ENCODE assay signal across 8 cellular contexts in the genomic region with DNA sequence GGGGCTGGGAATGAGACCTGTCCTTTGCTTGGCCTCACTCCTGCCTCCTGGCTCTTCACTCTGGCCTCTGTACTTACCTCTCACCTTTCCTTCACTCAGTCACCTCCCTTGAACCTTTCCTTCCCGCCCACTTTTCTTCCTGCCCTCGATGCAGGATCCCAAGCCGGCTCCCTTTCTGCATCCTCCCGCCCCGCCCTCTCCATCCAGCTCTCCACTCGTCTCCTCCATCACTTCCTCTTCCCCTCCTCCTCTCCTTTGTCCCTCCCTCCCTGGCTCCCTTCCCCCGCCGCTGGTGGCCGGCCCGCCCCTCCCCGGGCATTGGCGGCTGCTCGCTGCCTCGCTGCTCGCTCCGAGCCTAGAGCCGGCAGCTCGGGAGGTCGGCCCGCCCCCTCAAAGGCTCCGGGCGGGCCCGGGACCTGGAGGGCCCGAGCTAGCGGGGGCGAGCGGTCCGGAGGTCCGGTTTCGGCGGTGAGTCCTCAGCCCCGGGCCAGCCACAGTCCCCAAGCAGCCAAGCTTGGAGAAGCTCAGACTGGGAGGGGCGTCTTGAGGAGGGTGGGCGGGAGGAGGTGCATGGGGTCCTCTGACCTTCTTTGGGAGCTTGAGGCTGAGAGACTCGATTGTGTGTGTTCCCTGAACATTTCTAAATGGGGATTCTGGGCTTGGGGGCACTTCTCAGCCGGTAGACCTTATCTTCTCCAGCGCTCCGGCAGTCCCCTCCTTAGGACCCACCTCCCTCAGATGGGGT. TPM values are rescaled to one million over a fixed set of nuclear protein-coding genes. Genes with fewer than 3 reads are reported as not detected.
DNase-seq lines count a peak whose midpoint lies in the region; ATAC-seq, FAIRE-seq and TF ChIP-seq lines count a peak whose summit lies in the region.

No MANE protein-coding gene starts in this region.

- TF ChIP-seq CTCF in colonic mucosa (IDR thresholded peaks at IDR 0.05) (no peak), keratinocyte (optimal IDR thresholded peaks at IDR 0.05 in 1 of 3, IDR thresholded peaks at IDR 0.05 in 1 of 3, conservative IDR thresholded peaks at IDR 0.05 in 1 of 3; ENCODE audit: extremely low read depth in 1 of 3, insufficient read depth in 2 of 3, low read length in 3 of 3) (no peak)

- H3K4me3 ChIP-seq in colonic mucosa, result peak overlapping the region; percentile 40
- H3K4me3 ChIP-seq in keratinocyte (ENCODE audit: control insufficient read depth in 2 of 3, extremely low read depth in 1 of 3, insufficient read depth in 2 of 3, low read depth in 1 of 3, low read length in 3 of 3), result peak overlapping the region; percentile 72 to 96 (median 93)
- H3K4me3 ChIP-seq in skeletal muscle tissue (ENCODE audit: low read length in 3 of 3), result peak overlapping the region; percentile 60 to 82 (median 66)

- H3K9me3 ChIP-seq in colonic mucosa (no peaks in the 10 kb centered on the region), keratinocyte (ENCODE audit: control insufficient read depth, low read depth, low read length) (no peaks in the 10 kb centered on the region), skeletal muscle tissue (ENCODE audit: control insufficient read depth in 3 of 3, low read length in 3 of 3) (no peaks in the 10 kb centered on the region)

- no peaks in the 10 kb centered on the region for H3K27me3 ChIP-seq in colonic mucosa
- H3K27me3 ChIP-seq in keratinocyte (ENCODE audit: control insufficient read depth, extremely low read depth, insufficient read depth, low read length), result no peaks in the 10 kb centered on the region
- no peaks in the 10 kb centered on the region for H3K27me3 ChIP-seq in skeletal muscle tissue (ENCODE audit: control insufficient read depth in 3 of 3, insufficient read depth in 3 of 3, low read length in 3 of 3)

- H3K4me1 ChIP-seq in colonic mucosa, result peaks cover 16% of the 10 kb centered on the region
- H3K4me1 ChIP-seq in keratinocyte (ENCODE audit: control insufficient read depth, extremely low read depth, insufficient read depth, low read length), result peaks cover 74% of the 10 kb centered on the region
- peaks cover 68 to 81% (median 70%) of the 10 kb centered on the region in 3 donors for H3K4me1 ChIP-seq in skeletal muscle tissue (ENCODE audit: control insufficient read depth in 3 of 3, insufficient read depth in 3 of 3, low read length in 3 of 3)

- H3K4me2 ChIP-seq in keratinocyte (ENCODE audit: control insufficient read depth, extremely low read depth, insufficient read depth, low read depth, low read length), result peak overlapping the region; percentile 100

- peaks cover 9% of the 10 kb centered on the region for H3K79me2 ChIP-seq in keratinocyte (ENCODE audit: control insufficient read depth, insufficient read depth, low read length)

- DNase-seq in G401 (ENCODE audit: low spot score), result peak; percentile 93
- DNase-seq in NCI-H1694 treated with DMSO at 0.1 percent for 48 hours (lab: John Stamatoyannopoulos, UW), result peak; percentile 22
- peak; percentile 69 to 93 for DNase-seq in SW 1271 (lab: John Stamatoyannopoulos, UW)
- DNase-seq in colonic mucosa, result peak; percentile 92
- no peak for DNase-seq in keratinocyte (ENCODE audit: low read depth, low spot score)
- DNase-seq in GOT3 (lab: John Stamatoyannopoulos, UW), result no peak

- H4K20me1 ChIP-seq in keratinocyte (ENCODE audit: control insufficient read depth, extremely low read depth, insufficient read depth, low read length), result no peaks in the 10 kb centered on the region

- FAIRE-seq in keratinocyte (lab: Jason Lieb, UNC), result no peak

- peak overlapping the region; percentile 63 for H3K27ac ChIP-seq in colonic mucosa
- peak overlapping the region; percentile 81 for H3K27ac ChIP-seq in keratinocyte (ENCODE audit: control insufficient read depth, insufficient read depth, low read length)
- peak overlapping the region; percentile 99 for H3K27ac ChIP-seq in skeletal muscle tissue (ENCODE audit: low read depth, low read length)

- intact Hi-C loops in colonic mucosa (cut with DNase I), result no loop called here

- H2AFZ ChIP-seq in keratinocyte (ENCODE audit: control insufficient read depth, low read length), result peak overlapping the region; percentile 60

- H3K36me3 ChIP-seq in colonic mucosa (no peaks in the 10 kb centered on the region), keratinocyte (ENCODE audit: control insufficient read depth in 2 of 2, extremely low read depth in 1 of 2, insufficient read depth in 2 of 2, low read length in 2 of 2) (peaks cover 1 to 5% of the 10 kb centered on the region in 2 experiments), skeletal muscle tissue (ENCODE audit: control insufficient read depth in 3 of 3, insufficient read depth in 3 of 3, low read length in 3 of 3) (peaks cover 10 to 19% (median 15%) of the 10 kb centered on the region in 3 donors)

- no peak for ATAC-seq in GM18868 (IDR thresholded peaks at IDR 0.05; ENCODE audit: unreplicated experiment)

- no peaks in the 10 kb centered on the region for H3K9me1 ChIP-seq in keratinocyte (ENCODE audit: control insufficient read depth, extremely low read depth, insufficient read depth, low read length)

- in situ Hi-C loops in G401 (cut with HindIII; ENCODE audit: low sequenced_read_pairs), result no loop called here

- peak overlapping the region; percentile 5 to 61 for H3K9ac ChIP-seq in colonic mucosa (ENCODE audit: low read depth in 2 of 2, low read length in 2 of 2)
- peak overlapping the region; percentile 87 for H3K9ac ChIP-seq in keratinocyte (ENCODE audit: control insufficient read depth, extremely low read depth, insufficient read depth, low read length)
- peak overlapping the region; percentile 76 to 87 (median 85) for H3K9ac ChIP-seq in skeletal muscle tissue (ENCODE audit: low read depth in 1 of 3, low read length in 3 of 3)

- dilution Hi-C loops in keratinocyte (cut with MboI; ENCODE audit: extremely low pct_ligation_motif_present, low sequenced_read_pairs), result no loop called here

RNA-seq across cellular contexts. Expression of a gene that starts 13.8 kb away (rescaled TPM):
- 32.6 and 40.6 TPM in 2 replicates for total RNA-seq in G401 (2014; rRNA removed; shearing (Covaris generic))
- 10 to 100 TPM; 60.1 to 88.6 TPM for total RNA-seq in colonic mucosa
- polyA plus RNA-seq in keratinocyte, result 35.0 to 46.8 TPM (median 38.4 TPM) in 3 replicates
- 7.3 TPM for polyA plus RNA-seq in keratinocyte (2011; ENCODE audit: low read depth)
- polyA plus RNA-seq in keratinocyte (2011; cell fraction: cytosol; rRNA removed), result 22.1 and 33.7 TPM in 2 replicates
- polyA plus RNA-seq in keratinocyte (2011; cell fraction: nucleus; rRNA removed), result 84.3 and 109 TPM in 2 replicates
- 9.4 and 52.0 TPM in 2 replicates for polyA plus RNA-seq in keratinocyte (2012; ENCODE audit: low replicate concordance)
- polyA minus RNA-seq in keratinocyte, result 61.9 to 100.0 TPM (median 61.9 TPM) in 3 replicates
- 73.3 TPM for polyA minus RNA-seq in keratinocyte (2011; cell fraction: cytosol; rRNA and poly(A)+ RNA removed)
- polyA minus RNA-seq in keratinocyte (2011; cell fraction: nucleus; rRNA and poly(A)+ RNA removed), result 59.3 and 72.3 TPM in 2 replicates
- total RNA-seq in skeletal muscle tissue, result 54.8 TPM

RNA-seq across cellular contexts. Expression of a gene that starts 49.0 kb away (rescaled TPM):
- total RNA-seq in G401 (2014; rRNA removed; shearing (Covaris generic)), result 88.3 and 91.9 TPM in 2 replicates
- total RNA-seq in colonic mucosa (100 to 1,000 TPM; 151 to 171 TPM), skeletal muscle tissue (61.1 TPM)
- polyA plus RNA-seq in keratinocyte, result 121 to 216 TPM (median 150 TPM) in 3 replicates
- polyA plus RNA-seq in keratinocyte (2011; ENCODE audit: low read depth), result 77.9 TPM
- 127 and 260 TPM in 2 replicates for polyA plus RNA-seq in keratinocyte (2011; cell fraction: cytosol; rRNA removed)
- 159 and 176 TPM in 2 replicates for polyA plus RNA-seq in keratinocyte (2011; cell fraction: nucleus; rRNA removed)
- polyA plus RNA-seq in keratinocyte (2012; ENCODE audit: low replicate concordance), result 65.9 and 120 TPM in 2 replicates
- polyA minus RNA-seq in keratinocyte, result 63.8 to 140 TPM (median 118 TPM) in 3 replicates
- 101 TPM for polyA minus RNA-seq in keratinocyte (2011; cell fraction: cytosol; rRNA and poly(A)+ RNA removed)
- 49.7 and 81.6 TPM in 2 replicates for polyA minus RNA-seq in keratinocyte (2011; cell fraction: nucleus; rRNA and poly(A)+ RNA removed)

RNA-seq across cellular contexts. Expression of a gene that starts 55.5 kb away (rescaled TPM):
- 8.5 and 8.7 TPM in 2 replicates for total RNA-seq in G401 (2014; rRNA removed; shearing (Covaris generic))
- total RNA-seq in colonic mucosa (1 to 10 TPM; 9.3 to 9.5 TPM), skeletal muscle tissue (26.6 TPM)
- 31.2 to 34.9 TPM (median 32.9 TPM) in 3 replicates for polyA plus RNA-seq in keratinocyte
- polyA plus RNA-seq in keratinocyte (2011; ENCODE audit: low read depth), result 27.7 TPM
- 27.1 and 43.5 TPM in 2 replicates for polyA plus RNA-seq in keratinocyte (2011; cell fraction: cytosol; rRNA removed)
- 36.1 and 37.4 TPM in 2 replicates for polyA plus RNA-seq in keratinocyte (2011; cell fraction: nucleus; rRNA removed)
- 14.1 and 17.4 TPM in 2 replicates for polyA plus RNA-seq in keratinocyte (2012; ENCODE audit: low replicate concordance)
- 24.6 to 32.6 TPM (median 29.2 TPM) in 3 replicates for polyA minus RNA-seq in keratinocyte
- 16.7 TPM for polyA minus RNA-seq in keratinocyte (2011; cell fraction: cytosol; rRNA and poly(A)+ RNA removed)
- polyA minus RNA-seq in keratinocyte (2011; cell fraction: nucleus; rRNA and poly(A)+ RNA removed), result 7.8 and 13.3 TPM in 2 replicates

RNA-seq across cellular contexts. Expression of a gene that starts 58.2 kb away (rescaled TPM):
- not detected in 2 replicates for total RNA-seq in G401 (2014; rRNA removed; shearing (Covaris generic))
- total RNA-seq in colonic mucosa (1 to 10 TPM; 2.4 to 2.8 TPM), skeletal muscle tissue (0.52 TPM)
- not detected in 3 replicates for polyA plus RNA-seq in keratinocyte
- polyA plus RNA-seq in keratinocyte (2011; ENCODE audit: low read depth), result not detected
- not detected in 2 replicates for polyA plus RNA-seq in keratinocyte (2011; cell fraction: cytosol; rRNA removed)
- polyA plus RNA-seq in keratinocyte (2011; cell fraction: nucleus; rRNA removed), result not detected in 2 replicates
- 0.03 and 0.08 TPM in 2 replicates for polyA plus RNA-seq in keratinocyte (2012; ENCODE audit: low replicate concordance)
- polyA minus RNA-seq in keratinocyte, result not detected in 3 replicates
- not detected for polyA minus RNA-seq in keratinocyte (2011; cell fraction: cytosol; rRNA and poly(A)+ RNA removed)
- not detected in 2 replicates for polyA minus RNA-seq in keratinocyte (2011; cell fraction: nucleus; rRNA and poly(A)+ RNA removed)

Comparison
In these comparisons a context has a peak if more than half of its experiments do, and no peak if none do; other contexts are left out.
1. DNase-seq: peak in G401 (single experiment), NCI-H1694 treated with DMSO at 0.1 percent for 48 hours (single experiment), SW 1271 (2 of 2) and colonic mucosa (single experiment); none in keratinocyte (single experiment) and GOT3 (single experiment).
2. H3K4me3 ChIP-seq: peak in every context shown above with its lines; median percentile 93 in keratinocyte; 66 in skeletal muscle tissue; 40 in colonic mucosa.
3. H3K9ac ChIP-seq: peak in every context shown above with its lines; median percentile 87 in keratinocyte; 85 in skeletal muscle tissue; 33 in colonic mucosa.
4. Peak in every context shown above with its lines, with median percentiles within 50 percentile points of each other: H3K27ac ChIP-seq.